In genomic region chr2:4763009-4763408, GRCh38 we compare ENCODE assay signal across 8 cellular contexts.
DNase-seq lines count a peak whose midpoint lies in the region; ATAC-seq lines count a peak whose summit lies in the region.

No MANE protein-coding gene starts in this region.

- no peak overlapping the region for H3K4me3 ChIP-seq in MG63

- H3K4me1 Mint-ChIP-seq in T-helper 2 cell treated with Interferon-gamma antibody and Interleukin-4, amounts not matched to agents 5 μg/mL and 100 μg/mL, for 36 hours (ENCODE audit: low read depth): no peaks in the 10 kb centered on the region

- intact Hi-C loops in posterior vena cava (cut with DNase I): no loop called here

- peak; percentile 16 for DNase-seq in COLO829 (ENCODE audit: low spot score)
- peak; percentile 7 for DNase-seq in MG63
- peak; percentile 52 for DNase-seq in RKO (ENCODE audit: low spot score)
- DNase-seq in iPS-NIHi7 (ENCODE audit: extremely low spot score): peak; percentile 23
- DNase-seq in T-helper 2 cell treated with Interferon-gamma antibody and Interleukin-4, amounts not matched to agents 5 μg/mL and 100 μg/mL, for 36 hours (ENCODE audit: low spot score): no peak
- no peak for DNase-seq in posterior vena cava (ENCODE audit: low spot score)

- no peaks in the 10 kb centered on the region for H3K9me3 ChIP-seq in MG63

- no peaks in the 10 kb centered on the region for H3K36me3 ChIP-seq in MG63

- ATAC-seq in GM18868 (IDR thresholded peaks at IDR 0.05; ENCODE audit: unreplicated experiment) (no peak), GM18861 (IDR thresholded peaks at IDR 0.05; ENCODE audit: unreplicated experiment) (no peak)

- peaks cover 34% of the 10 kb centered on the region for H3K9me3 Mint-ChIP-seq in T-helper 2 cell treated with Interferon-gamma antibody and Interleukin-4, amounts not matched to agents 5 μg/mL and 100 μg/mL, for 36 hours

- no peaks in the 10 kb centered on the region for H3K27me3 ChIP-seq in MG63

- H3K27me3 Mint-ChIP-seq in T-helper 2 cell treated with Interferon-gamma antibody and Interleukin-4, amounts not matched to agents 5 μg/mL and 100 μg/mL, for 36 hours (ENCODE audit: low read depth): no peaks in the 10 kb centered on the region

- H3K4me3 Mint-ChIP-seq in T-helper 2 cell treated with Interferon-gamma antibody and Interleukin-4, amounts not matched to agents 5 μg/mL and 100 μg/mL, for 36 hours: no peak overlapping the region

- H3K36me3 Mint-ChIP-seq in T-helper 2 cell treated with Interferon-gamma antibody and Interleukin-4, amounts not matched to agents 5 μg/mL and 100 μg/mL, for 36 hours (ENCODE audit: low read depth): no peaks in the 10 kb centered on the region

- no peak overlapping the region for H3K27ac Mint-ChIP-seq in T-helper 2 cell treated with Interferon-gamma antibody and Interleukin-4, amounts not matched to agents 5 μg/mL and 100 μg/mL, for 36 hours

Comparison
In these comparisons a context has a peak if more than half of its experiments do, and no peak if none do; other contexts are left out.
1. DNase-seq: peak in COLO829 (single experiment), MG63 (single experiment), RKO (single experiment) and iPS-NIHi7 (single experiment); none in T-helper 2 cell treated with Interferon-gamma antibody and Interleukin-4, amounts not matched to agents 5 μg/mL and 100 μg/mL, for 36 hours (single experiment) and posterior vena cava (single experiment).